19 cellular contexts compared by ENCODE assay signal in genomic region chr7:70470751-70471150, GRCh38.
"Had no signal": no experiment of that assay in that cellular context is flagged by ENCODE, and none has a peak within 500 bp of the region (broad histone marks: within the 10 kb centered on the region; RNA-seq: fewer than 3 reads in every experiment).

No MANE protein-coding gene starts in this region.

- H3K4me1 Mint-ChIP-seq: memory B cell had no signal

- H3K36me3 ChIP-seq: adrenal gland, esophagus muscularis mucosa, prostate gland, right atrium auricular region, tibial artery had no signal

- H3K4me1 ChIP-seq: adrenal gland, prostate gland, tibial artery had no signal

- ATAC-seq: activated T-cell treated with anti-CD3 and anti-CD28 coated beads, Interleukin-2, amount 50 U/mL, for 4 hours; WTC11 had no signal

- H3K27ac Mint-ChIP-seq: activated naive CD8-positive, alpha-beta T cell; activated T-helper 2 cell treated with anti-CD3 and anti-CD28 coated beads, Interferon-gamma antibody, Interleukin-2, Interleukin-4, amounts not matched to agents 10 μg/mL and 5 μg/mL and 100 μg/mL, durations not matched to agents 14 hours and 24 hours and 36 hours; memory B cell; stimulated activated naive CD8-positive, alpha-beta T cell treated with anti-CD3 and anti-CD28 coated beads, Interleukin-15, Interleukin-2, amounts not matched to agents 100 ng/mL and 50 ng/mL, for 24 hours; WTC11 had no signal

- H3K4me3 Mint-ChIP-seq: activated naive CD8-positive, alpha-beta T cell; activated T-cell treated with anti-CD3 and anti-CD28 coated beads, Interleukin-2, amount 50 U/mL, for 4 hours; memory B cell; stimulated activated naive CD8-positive, alpha-beta T cell treated with anti-CD3 and anti-CD28 coated beads, Interleukin-15, Interleukin-2, amounts not matched to agents 100 ng/mL and 50 ng/mL, for 24 hours; WTC11 had no signal

- H3K9me3 Mint-ChIP-seq: activated T-helper 2 cell treated with anti-CD3 and anti-CD28 coated beads, Interferon-gamma antibody, Interleukin-2, Interleukin-4, amounts not matched to agents 10 μg/mL and 5 μg/mL and 100 μg/mL, durations not matched to agents 14 hours and 24 hours and 36 hours; memory B cell; stimulated activated naive CD8-positive, alpha-beta T cell treated with anti-CD3 and anti-CD28 coated beads, Interleukin-15, Interleukin-2, amounts not matched to agents 100 ng/mL and 50 ng/mL, for 24 hours; WTC11 had no signal

- H3K27ac ChIP-seq: adrenal gland, esophagus muscularis mucosa, prostate gland, right atrium auricular region, tibial artery had no signal

- H3K27me3 Mint-ChIP-seq: activated naive CD8-positive, alpha-beta T cell; memory B cell; stimulated activated naive CD8-positive, alpha-beta T cell treated with anti-CD3 and anti-CD28 coated beads, Interleukin-15, Interleukin-2, amounts not matched to agents 100 ng/mL and 50 ng/mL, for 24 hours had no signal

- H3K4me3 ChIP-seq: adrenal gland, esophagus muscularis mucosa, prostate gland, right atrium auricular region, tibial artery had no signal

- H3K9me3 ChIP-seq: adrenal gland, esophagus muscularis mucosa, prostate gland, right atrium auricular region, tibial artery had no signal

- H3K27me3 ChIP-seq: adrenal gland, esophagus muscularis mucosa, right atrium auricular region, tibial artery had no signal

- H3K36me3 Mint-ChIP-seq: activated naive CD8-positive, alpha-beta T cell; WTC11 had no signal

- DNase-seq: activated CD4-positive, alpha-beta T cell treated with anti-CD3 and anti-CD28 coated beads, Interleukin-2, amount 50 U/mL, for 4 hours; activated CD8-positive, alpha-beta memory T cell treated with anti-CD3 and anti-CD28 coated beads, Interleukin-2, amount 50 U/mL, for 48 hours; activated naive CD4-positive, alpha-beta T cell; activated T-cell treated with anti-CD3 and anti-CD28 coated beads, Interleukin-2, amount 50 U/mL, for 4 hours; adrenal gland; central memory CD4-positive, alpha-beta T cell; effector memory CD4-positive, alpha-beta T cell; hippocampal formation; stimulated activated CD4-positive, alpha-beta T cell treated with anti-CD3 and anti-CD28 coated beads, Interleukin-12 subunit alpha, Interleukin-12 subunit beta, amount 100 ng/mL, for 4 hours; T-helper 9 cell; tibial artery had no signal
